Comparison of ENCODE assay signal across 2 cellular contexts in the genomic region with DNA sequence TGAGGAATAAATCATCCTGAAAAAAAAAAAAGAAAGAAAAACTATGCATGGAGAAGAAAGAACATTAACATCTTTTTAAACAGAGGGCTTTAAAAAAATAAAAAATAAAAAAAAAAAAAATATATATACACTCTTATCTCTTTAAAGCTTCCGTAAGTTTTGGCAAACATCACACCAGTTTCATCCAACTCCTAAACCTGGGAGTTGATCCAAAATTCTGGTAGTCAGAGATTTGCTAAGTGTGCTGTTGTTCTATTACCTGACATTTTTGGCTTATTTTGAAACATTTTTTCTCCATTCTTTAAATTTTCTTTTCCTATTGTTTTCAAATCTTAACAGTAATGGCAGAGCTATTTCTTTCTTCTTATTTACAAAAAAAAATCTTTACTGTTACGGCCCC.
TF ChIP-seq lines count a peak whose summit lies in the region.

No MANE protein-coding gene starts in this region.

TF ChIP-seq in HepG2, 621 proteins besides CTCF, POLR2A, EP300 and RAD21:
- TF ChIP-seq, protein P1, sequence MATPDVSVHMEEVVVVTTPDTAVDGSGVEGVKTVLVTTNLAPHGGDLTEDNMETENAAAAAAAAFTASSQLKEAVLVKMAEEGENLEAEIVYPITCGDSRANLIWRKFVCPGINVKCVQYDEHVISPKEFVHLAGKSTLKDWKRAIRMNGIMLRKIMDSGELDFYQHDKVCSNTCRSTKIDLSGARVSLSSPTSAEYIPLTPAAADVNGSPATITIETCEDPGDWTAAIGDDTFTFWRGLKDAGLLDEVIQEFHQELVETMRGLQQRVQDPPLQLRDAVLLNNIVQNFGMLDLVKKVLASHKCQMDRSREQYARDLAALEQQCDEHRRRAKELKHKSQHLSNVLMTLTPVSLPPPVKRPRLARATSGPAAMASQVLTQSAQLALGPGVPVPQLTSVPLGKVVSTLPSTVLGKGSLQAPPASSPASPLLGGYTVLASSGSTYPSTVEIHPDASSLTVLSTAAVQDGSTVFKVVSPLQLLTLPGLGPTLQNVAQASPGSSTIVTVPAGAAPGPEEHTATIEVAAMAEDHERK (CRISPR knock-in tag; IDR thresholded peaks at IDR 0.05; ENCODE audit: low read depth), result no peak
- TF ChIP-seq ZNF232 (CRISPR knock-in tag; IDR thresholded peaks at IDR 0.05; ENCODE audit: borderline replicate concordance), result no peak
- no peak for TF ChIP-seq ELF1 (CRISPR knock-in tag; IDR thresholded peaks at IDR 0.05)
- no peak for TF ChIP-seq KDM5B (CRISPR knock-in tag; IDR thresholded peaks at IDR 0.05; ENCODE audit: borderline replicate concordance)
- TF ChIP-seq MXD4 (CRISPR knock-in tag; IDR thresholded peaks at IDR 0.05), result no peak
- TF ChIP-seq ZNF746 (CRISPR knock-in tag; IDR thresholded peaks at IDR 0.05), result no peak
- TF ChIP-seq, protein P2, sequence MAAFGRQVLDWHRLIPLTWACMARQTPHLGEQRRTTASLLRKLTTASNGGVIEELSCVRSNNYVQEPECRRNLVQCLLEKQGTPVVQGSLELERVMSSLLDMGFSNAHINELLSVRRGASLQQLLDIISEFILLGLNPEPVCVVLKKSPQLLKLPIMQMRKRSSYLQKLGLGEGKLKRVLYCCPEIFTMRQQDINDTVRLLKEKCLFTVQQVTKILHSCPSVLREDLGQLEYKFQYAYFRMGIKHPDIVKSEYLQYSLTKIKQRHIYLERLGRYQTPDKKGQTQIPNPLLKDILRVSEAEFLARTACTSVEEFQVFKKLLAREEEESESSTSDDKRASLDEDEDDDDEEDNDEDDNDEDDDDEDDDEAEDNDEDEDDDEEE (CRISPR knock-in tag; IDR thresholded peaks at IDR 0.05), result no peak
- TF ChIP-seq NR2C2 (CRISPR knock-in tag; IDR thresholded peaks at IDR 0.05; ENCODE audit: borderline replicate concordance), result no peak
- TF ChIP-seq HNF4A (CRISPR knock-in tag; IDR thresholded peaks at IDR 0.05), result no peak
- TF ChIP-seq PHF20 (CRISPR knock-in tag; IDR thresholded peaks at IDR 0.05), result no peak
- TF ChIP-seq SRF (IDR thresholded peaks at IDR 0.05; ENCODE audit: low read depth, low read length), result no peak
- TF ChIP-seq ZNF225 (CRISPR knock-in tag; IDR thresholded peaks at IDR 0.05), result no peak
- no peak for TF ChIP-seq TCF12 (IDR thresholded peaks at IDR 0.05)
- TF ChIP-seq TCF12 (CRISPR knock-in tag; IDR thresholded peaks at IDR 0.05), result no peak
- TF ChIP-seq, protein P3, sequence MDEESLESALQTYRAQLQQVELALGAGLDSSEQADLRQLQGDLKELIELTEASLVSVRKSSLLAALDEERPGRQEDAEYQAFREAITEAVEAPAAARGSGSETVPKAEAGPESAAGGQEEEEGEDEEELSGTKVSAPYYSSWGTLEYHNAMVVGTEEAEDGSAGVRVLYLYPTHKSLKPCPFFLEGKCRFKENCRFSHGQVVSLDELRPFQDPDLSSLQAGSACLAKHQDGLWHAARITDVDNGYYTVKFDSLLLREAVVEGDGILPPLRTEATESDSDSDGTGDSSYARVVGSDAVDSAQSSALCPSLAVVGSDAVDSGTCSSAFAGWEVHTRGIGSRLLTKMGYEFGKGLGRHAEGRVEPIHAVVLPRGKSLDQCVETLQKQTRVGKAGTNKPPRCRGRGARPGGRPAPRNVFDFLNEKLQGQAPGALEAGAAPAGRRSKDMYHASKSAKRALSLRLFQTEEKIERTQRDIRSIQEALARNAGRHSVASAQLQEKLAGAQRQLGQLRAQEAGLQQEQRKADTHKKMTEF (CRISPR knock-in tag; IDR thresholded peaks at IDR 0.05), result no peak
- TF ChIP-seq, protein P4, sequence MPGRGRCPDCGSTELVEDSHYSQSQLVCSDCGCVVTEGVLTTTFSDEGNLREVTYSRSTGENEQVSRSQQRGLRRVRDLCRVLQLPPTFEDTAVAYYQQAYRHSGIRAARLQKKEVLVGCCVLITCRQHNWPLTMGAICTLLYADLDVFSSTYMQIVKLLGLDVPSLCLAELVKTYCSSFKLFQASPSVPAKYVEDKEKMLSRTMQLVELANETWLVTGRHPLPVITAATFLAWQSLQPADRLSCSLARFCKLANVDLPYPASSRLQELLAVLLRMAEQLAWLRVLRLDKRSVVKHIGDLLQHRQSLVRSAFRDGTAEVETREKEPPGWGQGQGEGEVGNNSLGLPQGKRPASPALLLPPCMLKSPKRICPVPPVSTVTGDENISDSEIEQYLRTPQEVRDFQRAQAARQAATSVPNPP (CRISPR knock-in tag; IDR thresholded peaks at IDR 0.05), result no peak
- TF ChIP-seq ZNF441 (CRISPR knock-in tag; IDR thresholded peaks at IDR 0.05; ENCODE audit: borderline replicate concordance), result no peak

TF ChIP-seq in GM23338, 12 proteins besides CTCF, POLR2A, EP300 and RAD21 (continued from another document):
- TF ChIP-seq, protein P5, sequence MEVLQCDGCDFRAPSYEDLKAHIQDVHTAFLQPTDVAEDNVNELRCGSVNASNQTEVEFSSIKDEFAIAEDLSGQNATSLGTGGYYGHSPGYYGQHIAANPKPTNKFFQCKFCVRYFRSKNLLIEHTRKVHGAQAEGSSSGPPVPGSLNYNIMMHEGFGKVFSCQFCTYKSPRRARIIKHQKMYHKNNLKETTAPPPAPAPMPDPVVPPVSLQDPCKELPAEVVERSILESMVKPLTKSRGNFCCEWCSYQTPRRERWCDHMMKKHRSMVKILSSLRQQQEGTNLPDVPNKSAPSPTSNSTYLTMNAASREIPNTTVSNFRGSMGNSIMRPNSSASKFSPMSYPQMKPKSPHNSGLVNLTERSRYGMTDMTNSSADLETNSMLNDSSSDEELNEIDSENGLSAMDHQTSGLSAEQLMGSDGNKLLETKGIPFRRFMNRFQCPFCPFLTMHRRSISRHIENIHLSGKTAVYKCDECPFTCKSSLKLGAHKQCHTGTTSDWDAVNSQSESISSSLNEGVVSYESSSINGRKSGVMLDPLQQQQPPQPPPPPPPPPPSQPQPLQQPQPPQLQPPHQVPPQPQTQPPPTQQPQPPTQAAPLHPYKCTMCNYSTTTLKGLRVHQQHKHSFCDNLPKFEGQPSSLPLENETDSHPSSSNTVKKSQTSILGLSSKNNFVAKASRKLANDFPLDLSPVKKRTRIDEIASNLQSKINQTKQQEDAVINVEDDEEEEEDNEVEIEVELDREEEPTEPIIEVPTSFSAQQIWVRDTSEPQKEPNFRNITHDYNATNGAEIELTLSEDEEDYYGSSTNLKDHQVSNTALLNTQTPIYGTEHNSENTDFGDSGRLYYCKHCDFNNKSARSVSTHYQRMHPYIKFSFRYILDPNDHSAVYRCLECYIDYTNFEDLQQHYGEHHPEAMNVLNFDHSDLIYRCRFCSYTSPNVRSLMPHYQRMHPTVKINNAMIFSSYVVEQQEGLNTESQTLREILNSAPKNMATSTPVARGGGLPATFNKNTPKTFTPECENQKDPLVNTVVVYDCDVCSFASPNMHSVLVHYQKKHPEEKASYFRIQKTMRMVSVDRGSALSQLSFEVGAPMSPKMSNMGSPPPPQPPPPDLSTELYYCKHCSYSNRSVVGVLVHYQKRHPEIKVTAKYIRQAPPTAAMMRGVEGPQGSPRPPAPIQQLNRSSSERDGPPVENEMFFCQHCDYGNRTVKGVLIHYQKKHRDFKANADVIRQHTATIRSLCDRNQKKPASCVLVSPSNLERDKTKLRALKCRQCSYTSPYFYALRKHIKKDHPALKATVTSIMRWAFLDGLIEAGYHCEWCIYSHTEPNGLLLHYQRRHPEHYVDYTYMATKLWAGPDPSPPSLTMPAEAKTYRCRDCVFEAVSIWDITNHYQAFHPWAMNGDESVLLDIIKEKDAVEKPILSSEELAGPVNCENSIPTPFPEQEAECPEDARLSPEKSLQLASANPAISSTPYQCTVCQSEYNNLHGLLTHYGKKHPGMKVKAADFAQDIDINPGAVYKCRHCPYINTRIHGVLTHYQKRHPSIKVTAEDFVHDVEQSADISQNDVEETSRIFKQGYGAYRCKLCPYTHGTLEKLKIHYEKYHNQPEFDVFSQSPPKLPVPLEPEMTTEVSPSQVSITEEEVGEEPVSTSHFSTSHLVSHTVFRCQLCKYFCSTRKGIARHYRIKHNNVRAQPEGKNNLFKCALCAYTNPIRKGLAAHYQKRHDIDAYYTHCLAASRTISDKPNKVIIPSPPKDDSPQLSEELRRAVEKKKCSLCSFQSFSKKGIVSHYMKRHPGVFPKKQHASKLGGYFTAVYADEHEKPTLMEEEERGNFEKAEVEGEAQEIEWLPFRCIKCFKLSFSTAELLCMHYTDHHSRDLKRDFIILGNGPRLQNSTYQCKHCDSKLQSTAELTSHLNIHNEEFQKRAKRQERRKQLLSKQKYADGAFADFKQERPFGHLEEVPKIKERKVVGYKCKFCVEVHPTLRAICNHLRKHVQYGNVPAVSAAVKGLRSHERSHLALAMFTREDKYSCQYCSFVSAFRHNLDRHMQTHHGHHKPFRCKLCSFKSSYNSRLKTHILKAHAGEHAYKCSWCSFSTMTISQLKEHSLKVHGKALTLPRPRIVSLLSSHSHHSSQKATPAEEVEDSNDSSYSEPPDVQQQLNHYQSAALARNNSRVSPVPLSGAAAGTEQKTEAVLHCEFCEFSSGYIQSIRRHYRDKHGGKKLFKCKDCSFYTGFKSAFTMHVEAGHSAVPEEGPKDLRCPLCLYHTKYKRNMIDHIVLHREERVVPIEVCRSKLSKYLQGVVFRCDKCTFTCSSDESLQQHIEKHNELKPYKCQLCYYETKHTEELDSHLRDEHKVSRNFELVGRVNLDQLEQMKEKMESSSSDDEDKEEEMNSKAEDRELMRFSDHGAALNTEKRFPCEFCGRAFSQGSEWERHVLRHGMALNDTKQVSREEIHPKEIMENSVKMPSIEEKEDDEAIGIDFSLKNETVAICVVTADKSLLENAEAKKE (CRISPR knock-in tag; IDR thresholded peaks at IDR 0.05), result no peak
- no peak for TF ChIP-seq CREB1 (CRISPR knock-in tag; IDR thresholded peaks at IDR 0.05; ENCODE audit: low read depth)
- TF ChIP-seq NANOG (IDR thresholded peaks at IDR 0.05; ENCODE audit: borderline replicate concordance), result no peak
- no peak for TF ChIP-seq ZNF331 (CRISPR knock-in tag; IDR thresholded peaks at IDR 0.05; ENCODE audit: low read depth)
- no peak for TF ChIP-seq EZH2phosphoT487 (IDR thresholded peaks at IDR 0.05; ENCODE audit: unreplicated experiment)
- no peak for TF ChIP-seq JUNB (IDR thresholded peaks at IDR 0.05; ENCODE audit: unreplicated experiment)
- no peak for TF ChIP-seq POLR2AphosphoS5 (IDR thresholded peaks at IDR 0.05; ENCODE audit: low read depth)
- TF ChIP-seq ZNF114 (CRISPR knock-in tag; IDR thresholded peaks at IDR 0.05), result no peak
- TF ChIP-seq, protein P6, sequence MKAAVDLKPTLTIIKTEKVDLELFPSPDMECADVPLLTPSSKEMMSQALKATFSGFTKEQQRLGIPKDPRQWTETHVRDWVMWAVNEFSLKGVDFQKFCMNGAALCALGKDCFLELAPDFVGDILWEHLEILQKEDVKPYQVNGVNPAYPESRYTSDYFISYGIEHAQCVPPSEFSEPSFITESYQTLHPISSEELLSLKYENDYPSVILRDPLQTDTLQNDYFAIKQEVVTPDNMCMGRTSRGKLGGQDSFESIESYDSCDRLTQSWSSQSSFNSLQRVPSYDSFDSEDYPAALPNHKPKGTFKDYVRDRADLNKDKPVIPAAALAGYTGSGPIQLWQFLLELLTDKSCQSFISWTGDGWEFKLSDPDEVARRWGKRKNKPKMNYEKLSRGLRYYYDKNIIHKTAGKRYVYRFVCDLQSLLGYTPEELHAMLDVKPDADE (IDR thresholded peaks at IDR 0.05), result no peak
- no peak for TF ChIP-seq EZH2 (IDR thresholded peaks at IDR 0.05; ENCODE audit: low read depth, unreplicated experiment)
TF ChIP-seq in GM23338: peak in this region for 0.
